ENCODE assay signal across 3 cellular contexts in genomic region chr17:83085526-83086196, GRCh38.
TF ChIP-seq lines count a peak whose summit lies in the region.

No MANE protein-coding gene starts in this region.

TF ChIP-seq in SK-N-SH, 30 proteins besides CTCF, POLR2A, EP300 and RAD21 (continued from another document):
- TF ChIP-seq POLR2AphosphoS5 (IDR thresholded peaks at IDR 0.05; ENCODE audit: low read depth, low read length) = no peak
- TF ChIP-seq FOXM1 (IDR thresholded peaks at IDR 0.05; ENCODE audit: low read depth) = no peak
- TF ChIP-seq MEF2A (IDR thresholded peaks at IDR 0.05; ENCODE audit: borderline replicate concordance, low read depth) = no peak
- TF ChIP-seq GATA2 (CRISPR knock-in tag; IDR thresholded peaks at IDR 0.05) = no peak
- no peak for TF ChIP-seq RCOR1 (IDR thresholded peaks at IDR 0.05; ENCODE audit: low read length)
- no peak for TF ChIP-seq RFX5 (IDR thresholded peaks at IDR 0.05; ENCODE audit: low read length)
- TF ChIP-seq NRF1 (IDR thresholded peaks at IDR 0.05; ENCODE audit: low read depth, low read length) = no peak
- no peak for TF ChIP-seq TEAD4 (IDR thresholded peaks at IDR 0.05; ENCODE audit: borderline replicate concordance, insufficient read depth)
- TF ChIP-seq USF1 (IDR thresholded peaks at IDR 0.05; ENCODE audit: borderline replicate concordance, low read depth) = no peak
- TF ChIP-seq MAX (IDR thresholded peaks at IDR 0.05; ENCODE audit: low read depth) = no peak
- no peak for TF ChIP-seq SIN3A (IDR thresholded peaks at IDR 0.05; ENCODE audit: borderline replicate concordance, low read depth, low read length)
- no peak for TF ChIP-seq IRF3 (IDR thresholded peaks at IDR 0.05; ENCODE audit: low read depth, low read length)
- TF ChIP-seq FOXJ3 (CRISPR knock-in tag; IDR thresholded peaks at IDR 0.05) = no peak

TF ChIP-seq in SK-N-SH treated with all-trans-retinoic acid at 6 μM for 48 hours, 23 proteins besides CTCF, POLR2A, EP300 and RAD21 (continued from another document):
- TF ChIP-seq OSR1 (CRISPR knock-in tag; IDR thresholded peaks at IDR 0.05) (no peak), GLIS3 (CRISPR knock-in tag; IDR thresholded peaks at IDR 0.05) (no peak), ESRRG (CRISPR knock-in tag; IDR thresholded peaks at IDR 0.05) (no peak), CSRNP3 (CRISPR knock-in tag; IDR thresholded peaks at IDR 0.05) (no peak)
TF ChIP-seq in SK-N-SH treated with all-trans-retinoic acid at 6 μM for 48 hours: peak in this region for 0.

TF ChIP-seq in K562, 482 proteins besides CTCF, POLR2A, EP300 and RAD21 (continued from another document):
- TF ChIP-seq BRD4 (IDR thresholded peaks at IDR 0.05) (no peak), MAFK (IDR thresholded peaks at IDR 0.05; ENCODE audit: low read length) (no peak), PURB (CRISPR knock-in tag; IDR thresholded peaks at IDR 0.05; ENCODE audit: low read depth) (no peak), ZNF282 (CRISPR knock-in tag; IDR thresholded peaks at IDR 0.05) (no peak), JUN (IDR thresholded peaks at IDR 0.05; ENCODE audit: borderline replicate concordance, low read depth, low read length) (no peak), JUN (CRISPR knock-in tag; IDR thresholded peaks at IDR 0.05; ENCODE audit: borderline replicate concordance) (0 out of 2 replicates have a peak, but pooled peaks have one; percentile 45), NR1H2 (CRISPR knock-in tag; IDR thresholded peaks at IDR 0.05) (no peak), CTCFL (IDR thresholded peaks at IDR 0.05; ENCODE audit: borderline replicate concordance, insufficient read depth, low read depth, low read length, poor library complexity, severe bottlenecking) (no peak), USF1 (CRISPR knock-in tag; IDR thresholded peaks at IDR 0.05) (peak; percentile 89), RFX1 (IDR thresholded peaks at IDR 0.05) (no peak), CREB3L1 (IDR thresholded peaks at IDR 0.05; ENCODE audit: borderline replicate concordance, low read depth) (no peak), MAX (CRISPR knock-in tag; IDR thresholded peaks at IDR 0.05) (peak; percentile 50; the same call in 1 of the 2 replicates), ZNF395 (CRISPR knock-in tag; IDR thresholded peaks at IDR 0.05) (no peak), FUS (optimal IDR thresholded peaks at IDR 0.05; ENCODE audit: low read depth, low read length) (no peak), RBM22 (IDR thresholded peaks at IDR 0.05; ENCODE audit: low read depth, low read length, poor library complexity, severe bottlenecking) (no peak), RAD51 (IDR thresholded peaks at IDR 0.05; ENCODE audit: borderline replicate concordance, low read depth) (peak; percentile 17; the same call in 1 of the 2 replicates), USF2 (CRISPR knock-in tag; IDR thresholded peaks at IDR 0.05) (0 out of 2 replicates have a peak, but pooled peaks have one; percentile 13), DDX20 (tag; IDR thresholded peaks at IDR 0.05; ENCODE audit: low read depth) (no peak), ZNF184 (CRISPR knock-in tag; IDR thresholded peaks at IDR 0.05) (no peak), STAT5B (CRISPR knock-in tag; IDR thresholded peaks at IDR 0.05) (no peak), RBFOX2 (IDR thresholded peaks at IDR 0.05; ENCODE audit: low read depth, low read length) (0 out of 2 replicates have a peak, but pooled peaks have one; percentile 18)
